Comparison of ENCODE assay signal across 1 cellular context in genomic region chr17:45019177-45019711, GRCh38.
TF ChIP-seq lines count a peak whose summit lies in the region.

No MANE protein-coding gene starts in this region.

TF ChIP-seq in H1, 55 proteins besides CTCF, POLR2A, EP300 and RAD21 (continued from another document):
- TF ChIP-seq, protein P1, sequence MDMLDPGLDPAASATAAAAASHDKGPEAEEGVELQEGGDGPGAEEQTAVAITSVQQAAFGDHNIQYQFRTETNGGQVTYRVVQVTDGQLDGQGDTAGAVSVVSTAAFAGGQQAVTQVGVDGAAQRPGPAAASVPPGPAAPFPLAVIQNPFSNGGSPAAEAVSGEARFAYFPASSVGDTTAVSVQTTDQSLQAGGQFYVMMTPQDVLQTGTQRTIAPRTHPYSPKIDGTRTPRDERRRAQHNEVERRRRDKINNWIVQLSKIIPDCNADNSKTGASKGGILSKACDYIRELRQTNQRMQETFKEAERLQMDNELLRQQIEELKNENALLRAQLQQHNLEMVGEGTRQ (IDR thresholded peaks at IDR 0.05; ENCODE audit: low read length), result no peak
- TF ChIP-seq HDAC6 (IDR thresholded peaks at IDR 0.05; ENCODE audit: low read depth, low read length), result no peak
- peak; percentile 58 for TF ChIP-seq EZH2 (IDR thresholded peaks at IDR 0.05; ENCODE audit: low read depth, low read length, severe bottlenecking)
- TF ChIP-seq CEBPB (IDR thresholded peaks at IDR 0.05; ENCODE audit: low read depth, low read length), result no peak
- TF ChIP-seq KDM4A (IDR thresholded peaks at IDR 0.05; ENCODE audit: low read depth, low read length, severe bottlenecking), result peak; percentile 37
- TF ChIP-seq ASH2L (IDR thresholded peaks at IDR 0.05; ENCODE audit: low read length), result no peak
